ENCODE assay signal across 21 cellular contexts in the genomic region with DNA sequence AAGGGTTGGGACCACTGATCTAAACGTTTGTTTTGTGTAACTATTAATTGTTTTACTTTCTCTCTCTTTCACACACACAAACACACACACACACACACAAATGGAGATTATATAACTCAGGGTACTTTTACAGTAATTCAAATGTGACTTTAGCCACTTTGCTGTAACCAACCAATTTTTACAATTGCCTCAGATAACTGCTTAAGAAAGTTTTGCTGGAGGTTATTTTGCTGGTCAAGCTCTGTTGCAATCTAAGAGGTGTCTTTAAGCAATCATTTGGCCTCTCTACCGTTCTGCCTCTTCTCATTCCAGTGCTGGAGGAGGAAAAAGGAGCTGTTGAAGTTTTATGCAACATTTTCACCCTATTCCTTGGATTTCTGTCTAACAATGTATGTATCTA.
DNase-seq lines count a peak whose midpoint lies in the region; ATAC-seq, FAIRE-seq and TF ChIP-seq lines count a peak whose summit lies in the region.
"Had no signal": no experiment of that assay in that cellular context is flagged by ENCODE, and none has a peak within 500 bp of the region (broad histone marks: within the 10 kb centered on the region; RNA-seq: fewer than 3 reads in every experiment).

No MANE protein-coding gene starts in this region.

- H3K36me3 ChIP-seq in adipocyte (ENCODE audit: control insufficient read depth, insufficient read depth, low read length, severe bottlenecking) (no peaks in the 10 kb centered on the region), left ventricle myocardium inferior (no peaks in the 10 kb centered on the region), stomach (no peaks in the 10 kb centered on the region)

- H3K4me1 Mint-ChIP-seq in stimulated activated naive CD8-positive, alpha-beta T cell treated with anti-CD3 and anti-CD28 coated beads, Interleukin-15, amount 100 ng/mL, for 72 hours, result no peaks in the 10 kb centered on the region
- peaks cover 36% of the 10 kb centered on the region for H3K4me1 Mint-ChIP-seq in osteocyte (ENCODE audit: unreplicated experiment)

- intact Hi-C loops in left ventricle myocardium inferior (cut with micrococcal nuclease) (no loop called here), stomach (cut with DNase I; ENCODE audit: low total_unique reads) (no loop called here)

- DNase-seq in H54 (ENCODE audit: insufficient read length, low spot score), result no peak
- peak; percentile 78 for DNase-seq in adipocyte (ENCODE audit: low read depth)
- DNase-seq in left ventricle myocardium inferior, result no peak
- no peak for DNase-seq in stomach
- DNase-seq in stimulated activated naive CD8-positive, alpha-beta T cell treated with anti-CD3 and anti-CD28 coated beads, Interleukin-15, amount 100 ng/mL, for 72 hours, result no peak
- DNase-seq in osteocyte (ENCODE audit: extremely low spot score, unreplicated experiment), result no peak
- DNase-seq: activated CD4-positive, CD25-positive, alpha-beta regulatory T cell; activated naive CD4-positive, alpha-beta T cell treated with Interleukin-2 at 50 U/mL for 16 hours; effector CD4-positive, alpha-beta T cell; EL; foreskin melanocyte; Karpas-422; NCI-H526 treated with DMSO at 0.1 percent for 48 hours; RPMI8226; small intestine; stimulated activated naive CD8-positive, alpha-beta T cell treated with anti-CD3 and anti-CD28 coated beads, Interleukin-15, Interleukin-2, amounts not matched to agents 100 U/mL and 50 U/mL, for 24 hours; T-helper 1 cell had no signal

- H3K36me3 Mint-ChIP-seq in osteocyte (ENCODE audit: unreplicated experiment), result no peaks in the 10 kb centered on the region
- H3K36me3 Mint-ChIP-seq: brain had no signal

- 24 to 48% (median 32%) methylated on average over 2 of the region's 2 CpGs for WGBS in stomach, 5 donors

- peaks cover 14% of the 10 kb centered on the region for H3K27me3 Mint-ChIP-seq in stimulated activated naive CD8-positive, alpha-beta T cell treated with anti-CD3 and anti-CD28 coated beads, Interleukin-15, amount 100 ng/mL, for 72 hours
- no peaks in the 10 kb centered on the region for H3K27me3 Mint-ChIP-seq in osteocyte (ENCODE audit: unreplicated experiment)
- H3K27me3 Mint-ChIP-seq: brain had no signal

- H3K9ac ChIP-seq in adipocyte (ENCODE audit: low read length), result no peak overlapping the region

- TF ChIP-seq POLR2A in H54 (IDR thresholded peaks at IDR 0.05; ENCODE audit: low read depth, low read length), result no peak
- no peak for TF ChIP-seq POLR2A in stomach (IDR thresholded peaks at IDR 0.05)

- no peak for TF ChIP-seq CTCF in left ventricle myocardium inferior (IDR thresholded peaks at IDR 0.05; ENCODE audit: borderline replicate concordance)
- no peak for TF ChIP-seq CTCF in stomach (IDR thresholded peaks at IDR 0.05)
- no peak for TF ChIP-seq CTCF in osteocyte (IDR thresholded peaks at IDR 0.05)

- no peak overlapping the region for H3K4me3 Mint-ChIP-seq in stimulated activated naive CD8-positive, alpha-beta T cell treated with anti-CD3 and anti-CD28 coated beads, Interleukin-15, amount 100 ng/mL, for 72 hours
- H3K4me3 Mint-ChIP-seq in osteocyte (ENCODE audit: unreplicated experiment), result no peak overlapping the region
- H3K4me3 Mint-ChIP-seq: brain had no signal

- H3K27ac ChIP-seq in left ventricle myocardium inferior (replicated peaks), result peak overlapping the region; percentile 77
- peak overlapping the region; percentile 4 to 68 (median 50) for H3K27ac ChIP-seq in stomach
- H3K27ac ChIP-seq: C4-2B had no signal

- H3K27ac Mint-ChIP-seq in stimulated activated naive CD8-positive, alpha-beta T cell treated with anti-CD3 and anti-CD28 coated beads, Interleukin-15, amount 100 ng/mL, for 72 hours, result no peak overlapping the region
- no peak overlapping the region for H3K27ac Mint-ChIP-seq in osteocyte (ENCODE audit: unreplicated experiment)

- no peaks in the 10 kb centered on the region for H3K27me3 ChIP-seq in adipocyte (replicated peaks; ENCODE audit: control insufficient read depth, insufficient read depth, low read length)
- H3K27me3 ChIP-seq in left ventricle myocardium inferior (ENCODE audit: low read depth), result no peaks in the 10 kb centered on the region
- H3K27me3 ChIP-seq in stomach, result no peaks in the 10 kb centered on the region

- H3K4me3 ChIP-seq in adipocyte (ENCODE audit: low read length) (no peak overlapping the region), left ventricle myocardium inferior (peak overlapping the region; percentile 47), stomach (no peak overlapping the region)

- no peaks in the 10 kb centered on the region for H3K9me3 ChIP-seq in adipocyte (ENCODE audit: control insufficient read depth, low read length)
- no peaks in the 10 kb centered on the region for H3K9me3 ChIP-seq in left ventricle myocardium inferior (replicated peaks)
- H3K9me3 ChIP-seq in stomach, result no peaks in the 10 kb centered on the region

- no peak for ATAC-seq in GM18517 (IDR thresholded peaks at IDR 0.05; ENCODE audit: unreplicated experiment)
- no peak for ATAC-seq in stimulated activated naive CD8-positive, alpha-beta T cell treated with anti-CD3 and anti-CD28 coated beads, Interleukin-15, amount 100 ng/mL, for 72 hours
- ATAC-seq: stimulated activated naive CD8-positive, alpha-beta T cell treated with anti-CD3 and anti-CD28 coated beads, Interleukin-15, Interleukin-2, amounts not matched to agents 100 U/mL and 50 U/mL, for 24 hours had no signal

- no peaks in the 10 kb centered on the region for H3K9me3 Mint-ChIP-seq in stimulated activated naive CD8-positive, alpha-beta T cell treated with anti-CD3 and anti-CD28 coated beads, Interleukin-15, amount 100 ng/mL, for 72 hours
- no peaks in the 10 kb centered on the region for H3K9me3 Mint-ChIP-seq in osteocyte (ENCODE audit: unreplicated experiment)

- H3K4me1 ChIP-seq in adipocyte (ENCODE audit: control insufficient read depth, insufficient read depth, low read length) (peaks cover 69% of the 10 kb centered on the region), left ventricle myocardium inferior (peaks cover 94% of the 10 kb centered on the region), stomach (peaks cover 21 to 54% (median 37%) of the 10 kb centered on the region in 4 donors)

- TF ChIP-seq EP300 in stomach (IDR thresholded peaks at IDR 0.05), result no peak

- FAIRE-seq in H54 (lab: Jason Lieb, UNC), result peak; percentile 23
- FAIRE-seq: GM12891, small intestine had no signal
